Comparison of ENCODE assay signal across 13 cellular contexts in the genomic region with DNA sequence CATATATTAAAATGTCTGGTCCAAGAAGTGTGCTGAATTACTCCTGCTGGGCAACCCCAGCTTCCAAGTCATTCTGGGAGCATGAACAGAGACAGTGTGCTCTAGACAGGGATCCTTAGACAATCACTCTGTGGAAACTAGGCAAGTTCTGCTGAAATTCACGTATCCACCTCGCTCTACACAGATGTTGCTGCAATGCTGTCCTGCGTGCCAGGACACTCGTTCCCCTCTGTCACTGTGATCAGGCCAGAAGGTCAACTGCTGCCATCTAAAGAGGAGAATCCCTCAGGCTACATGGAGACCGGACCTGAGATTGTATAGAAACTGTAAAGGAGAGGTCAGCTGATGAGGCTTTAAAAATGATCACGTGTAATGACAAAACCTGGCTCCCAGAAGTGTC.
A peak's percentile ranks its signal among the peaks of the same experiment; 100 is the strongest.
DNase-seq lines count a peak whose midpoint lies in the region; ATAC-seq and TF ChIP-seq lines count a peak whose summit lies in the region.
"Had no signal": no experiment of that assay in that cellular context is flagged by ENCODE, and none has a peak within 500 bp of the region (broad histone marks: within the 10 kb centered on the region; RNA-seq: fewer than 3 reads in every experiment).

No MANE protein-coding gene starts in this region.

- H2BK5ac ChIP-seq in IMR-90 (ENCODE audit: low read depth, low read length, poor library complexity, severe bottlenecking): no peak overlapping the region

- no peak for TF ChIP-seq RAD21 in IMR-90 (IDR thresholded peaks at IDR 0.05; ENCODE audit: low read length)

- H4K8ac ChIP-seq in IMR-90 (ENCODE audit: low read depth in 2 of 2, low read length in 2 of 2): peak overlapping the region in 1 of 2 experiments; percentile 19; a peak in 1 of 4 replicates

- H3K9me3 Mint-ChIP-seq in endodermal cell: no peaks in the 10 kb centered on the region
- H3K9me3 Mint-ChIP-seq in nephron progenitor cell: no peaks in the 10 kb centered on the region
- H3K9me3 Mint-ChIP-seq in WTC11: no peaks in the 10 kb centered on the region

- H3K9me3 ChIP-seq in BLaER1 treated with 17β-estradiol and CSF1 and Interleukin-3, amounts not matched to agents 10 nM and 100 nM (replicated peaks in 1 of 11): peaks cover 0 to 16% (median 0%) of the 10 kb centered on the region in 11 experiments; a peak in 11 of 22 replicates
- H3K9me3 ChIP-seq in IMR-90 (ENCODE audit: control insufficient read depth, insufficient read depth, low read length): no peaks in the 10 kb centered on the region
- H3K9me3 ChIP-seq in endodermal cell (ENCODE audit: control insufficient read depth, low read length): no peaks in the 10 kb centered on the region
- H3K9me3 ChIP-seq in GM23248 (ENCODE audit: low read depth): no peaks in the 10 kb centered on the region
- H3K9me3 ChIP-seq: adrenal gland, tibial nerve had no signal

- peak overlapping the region; percentile 6; the same call in 1 of the 2 replicates for H2AK5ac ChIP-seq in IMR-90 (ENCODE audit: low read depth, low read length)

- no peaks in the 10 kb centered on the region for H3K9me2 ChIP-seq in GM23248 (ENCODE audit: insufficient read depth)

- H3K27me3 Mint-ChIP-seq in endodermal cell (ENCODE audit: insufficient read depth) (no peaks in the 10 kb centered on the region), nephron progenitor cell (ENCODE audit: low read depth, poor library complexity) (no peaks in the 10 kb centered on the region), WTC11 (ENCODE audit: low read depth) (no peaks in the 10 kb centered on the region)

- H2BK15ac ChIP-seq in IMR-90 (ENCODE audit: low read depth, low read length): no peak overlapping the region

- H3K9ac ChIP-seq in BLaER1 treated with 17β-estradiol and CSF1 and Interleukin-3, amounts not matched to agents 10 nM and 100 nM: peak overlapping the region in 2 of 11 experiments; percentile 39 to 89; a peak in 4 of 22 replicates
- H3K9ac ChIP-seq in IMR-90 (ENCODE audit: low read depth, low read length) (no peak overlapping the region), endodermal cell (ENCODE audit: extremely low read depth, low read length, poor library complexity, severe bottlenecking) (no peak overlapping the region), GM23248 (no peak overlapping the region)

- H4K91ac ChIP-seq in IMR-90 (ENCODE audit: insufficient read depth, low read depth, low read length): peak overlapping the region; percentile 8; the same call in 1 of the 2 replicates

- BruUV-seq in IMR-90 (replicated peaks; lab: Mats Ljungman, UMichigan): no TSS peak

- POLR2A ChIA-PET in IMR-90 (lab: Charles Lee; ENCODE audit: unreplicated experiment): no interaction called here
- POLR2A ChIA-PET in WTC11 (lab: Charles Lee): no interaction called here

- no peaks in the 10 kb centered on the region for H3K79me2 ChIP-seq in GM23248 (ENCODE audit: insufficient read depth)

- TF ChIP-seq POLR2A in IMR-90 (IDR thresholded peaks at IDR 0.05; ENCODE audit: low read depth, low read length): no peak

- peaks cover 32% of the 10 kb centered on the region for H3K9me1 ChIP-seq in IMR-90 (ENCODE audit: insufficient read depth, low read length)

- peak overlapping the region; percentile 74 for H3K14ac ChIP-seq in IMR-90 (replicated peaks; ENCODE audit: low read depth, low read length)

- H3K56ac ChIP-seq in IMR-90 (ENCODE audit: extremely low read depth, insufficient read depth, low read length): no peak overlapping the region

- H4K20me1 ChIP-seq in BLaER1 treated with 17β-estradiol and CSF1 and Interleukin-3, amounts not matched to agents 10 nM and 100 nM: peaks cover 0 to 54% (median 0%) of the 10 kb centered on the region in 11 experiments; a peak in 5 of 22 replicates
- H4K20me1 ChIP-seq in IMR-90 (ENCODE audit: insufficient read depth, low read length): 0 out of 2 replicates have a peak, but pooled peaks cover 5% of the 10 kb centered on the region
- no peaks in the 10 kb centered on the region for H4K20me1 ChIP-seq in GM23248 (ENCODE audit: insufficient read depth)

- H3K4me1 Mint-ChIP-seq in endodermal cell (peaks cover 6% of the 10 kb centered on the region), nephron progenitor cell (peaks cover 68% of the 10 kb centered on the region), WTC11 (peaks cover 20% of the 10 kb centered on the region)

- H3K79me1 ChIP-seq in IMR-90 (ENCODE audit: low read depth in 1 of 2, low read length in 2 of 2): peaks cover 3 to 21% of the 10 kb centered on the region in 2 experiments; a peak in 1 of 4 replicates

- peak overlapping the region in 3 of 11 experiments; percentile 81 to 91 (median 86); a peak in 5 of 22 replicates for H3K4me2 ChIP-seq in BLaER1 treated with 17β-estradiol and CSF1 and Interleukin-3, amounts not matched to agents 10 nM and 100 nM
- no peak overlapping the region for H3K4me2 ChIP-seq in IMR-90 (ENCODE audit: low read depth, low read length)
- H3K4me2 ChIP-seq in GM23248 (ENCODE audit: unreplicated experiment): no peak overlapping the region

- H3K27me3 ChIP-seq in BLaER1 treated with 17β-estradiol and CSF1 and Interleukin-3, amounts not matched to agents 10 nM and 100 nM: no peaks in the 10 kb centered on the region
- H3K27me3 ChIP-seq in IMR-90 (ENCODE audit: control insufficient read depth, insufficient read depth, low read length): no peaks in the 10 kb centered on the region
- H3K27me3 ChIP-seq in endodermal cell (ENCODE audit: control insufficient read depth, insufficient read depth, low read length, poor library complexity, severe bottlenecking): no peaks in the 10 kb centered on the region
- H3K27me3 ChIP-seq in GM23248 (replicated peaks; ENCODE audit: insufficient read depth): no peaks in the 10 kb centered on the region
- H3K27me3 ChIP-seq: adrenal gland, tibial nerve had no signal

- H2BK120ac ChIP-seq in IMR-90 (ENCODE audit: low read depth, low read length): no peak overlapping the region

- ATAC-seq in IMR-90 (ENCODE audit: low read depth) (no peak), WTC11 (no peak)

- 73% methylated on average over 3 of the region's 6 CpGs; no CpG with 5 or more reads in 1 of the 2 experiments for WGBS in IMR-90 (ENCODE audit: extremely low coverage in 2 of 2, insufficient read length in 1 of 2), 2 experiments
- WGBS in endodermal cell (ENCODE audit: insufficient coverage in 1 of 2, insufficient read length in 1 of 2), 2 experiments: 93 to 96% methylated on average over 6 of the region's 6 CpGs
- 95 to 96% methylated on average over 6 of the region's 6 CpGs for WGBS in GM23248 (ENCODE audit: low coverage in 1 of 2, low lambda C conversion rate in 2 of 2, missing lambda C conversion rate in 2 of 2), 2 experiments

- peak overlapping the region; percentile 73; the same call in 1 of the 2 replicates for H3K23ac ChIP-seq in IMR-90 (ENCODE audit: low read depth, low read length)

- H3K4me1 ChIP-seq in BLaER1 treated with 17β-estradiol and CSF1 and Interleukin-3, amounts not matched to agents 10 nM and 100 nM: peaks cover 55 to 100% (median 93%) of the 10 kb centered on the region in 10 experiments
- H3K4me1 ChIP-seq in IMR-90 (ENCODE audit: control insufficient read depth, insufficient read depth, low read length) (peaks cover 15% of the 10 kb centered on the region), endodermal cell (ENCODE audit: control insufficient read depth, insufficient read depth, low read length) (no peaks in the 10 kb centered on the region), GM23248 (ENCODE audit: insufficient read depth) (peaks cover 7% of the 10 kb centered on the region; the same call in 1 of the 2 replicates)

- H3K27ac ChIP-seq in BLaER1 treated with 17β-estradiol and CSF1 and Interleukin-3, amounts not matched to agents 10 nM and 100 nM: peak overlapping the region in 7 of 11 experiments; percentile 22 to 97 (median 38); a peak in 10 of 22 replicates
- H3K27ac ChIP-seq in IMR-90 (ENCODE audit: insufficient read depth, low read length) (no peak overlapping the region), endodermal cell (ENCODE audit: low read depth, low read length) (peak overlapping the region; percentile 91), GM23248 (no peak overlapping the region)
- H3K27ac ChIP-seq: SK-N-MC had no signal

- H2AK9ac ChIP-seq in IMR-90 (replicated peaks; ENCODE audit: low read depth, low read length, poor library complexity): peak overlapping the region; percentile 83

- CTCF ChIA-PET in IMR-90 (lab: Yijun Ruan, JAX) (interaction anchor here (0.6 to 0.8 kb wide), 2 partner anchors 16 to 469 kb away, joined by 3 to 7 read pairs; no protein-coding TSS in a partner anchor), WTC11 (lab: Charles Lee) (no interaction called here)

- dilution Hi-C loops in IMR-90 (cut with HindIII; ENCODE audit: low sequenced_read_pairs, unreplicated experiment): no loop called here

- H3K4me3 Mint-ChIP-seq in endodermal cell: no peak overlapping the region
- no peak overlapping the region for H3K4me3 Mint-ChIP-seq in nephron progenitor cell
- H3K4me3 Mint-ChIP-seq in WTC11: no peak overlapping the region

- H4K5ac ChIP-seq in IMR-90 (ENCODE audit: low read depth, low read length): no peak overlapping the region

- H3K36me3 Mint-ChIP-seq in endodermal cell (ENCODE audit: low read depth) (peaks cover 62% of the 10 kb centered on the region), nephron progenitor cell (ENCODE audit: low read depth) (peaks cover 23% of the 10 kb centered on the region), WTC11 (peaks cover 27% of the 10 kb centered on the region)

- peaks cover 71 to 100% (median 85%) of the 10 kb centered on the region in 11 experiments for H3K36me3 ChIP-seq in BLaER1 treated with 17β-estradiol and CSF1 and Interleukin-3, amounts not matched to agents 10 nM and 100 nM
- H3K36me3 ChIP-seq in IMR-90 (ENCODE audit: control insufficient read depth, insufficient read depth, low read length): peaks cover 39% of the 10 kb centered on the region
- peaks cover 28% of the 10 kb centered on the region for H3K36me3 ChIP-seq in endodermal cell (ENCODE audit: control insufficient read depth, insufficient read depth, low read length)
- H3K36me3 ChIP-seq in GM23248 (ENCODE audit: low read depth): no peaks in the 10 kb centered on the region

- DNase-seq in IMR-90 (no peak), endodermal cell (no peak), nephron progenitor cell (no peak), NCI-H526 treated with DMSO at 0.1 percent for 48 hours (lab: John Stamatoyannopoulos, UW) (no peak), WTC11 (ENCODE audit: low spot score) (no peak), GM23248 (no peak), DMS53 treated with DMSO at 0.1 percent for 48 hours (lab: John Stamatoyannopoulos, UW; ENCODE audit: unreplicated experiment) (no peak)
- DNase-seq: NCI-H1048; stimulated activated CD4-positive, alpha-beta T cell treated with anti-CD3 and anti-CD28 coated beads, Interleukin-15, amount 100 ng/mL, for 24 hours had no signal

- intact Hi-C loops in IMR-90 (cut with micrococcal nuclease): no loop called here

- H3F3A ChIP-seq in GM23248 (ENCODE audit: insufficient read depth): no peaks in the 10 kb centered on the region

- no peak overlapping the region for H3K18ac ChIP-seq in IMR-90 (ENCODE audit: low read depth, low read length)

- no peak overlapping the region for H2AFZ ChIP-seq in IMR-90 (replicated peaks; ENCODE audit: low read length, poor library complexity)
- no peak overlapping the region for H2AFZ ChIP-seq in GM23248

- in situ Hi-C loops in IMR-90 (cut with MboI; ENCODE audit: low sequenced_read_pairs) (no loop called here), GM23248 (cut with MboI) (no loop called here)

- no peak overlapping the region for H3K4me3 ChIP-seq in BLaER1 treated with 17β-estradiol and CSF1 and Interleukin-3, amounts not matched to agents 10 nM and 100 nM
- no peak overlapping the region for H3K4me3 ChIP-seq in IMR-90 (ENCODE audit: insufficient read depth, low read depth, low read length)
- H3K4me3 ChIP-seq in endodermal cell (ENCODE audit: low read length): no peak overlapping the region
- H3K4me3 ChIP-seq in GM23248: no peak overlapping the region
- H3K4me3 ChIP-seq: adrenal gland, SK-N-MC, tibial nerve had no signal

- no peak overlapping the region for H2BK20ac ChIP-seq in IMR-90 (ENCODE audit: low read depth, low read length)

- no peak overlapping the region for H3K27ac Mint-ChIP-seq in endodermal cell
- peak overlapping the region; percentile 95 for H3K27ac Mint-ChIP-seq in nephron progenitor cell
- no peak overlapping the region for H3K27ac Mint-ChIP-seq in WTC11

- peak overlapping the region; percentile 70; the same call in 1 of the 2 replicates for H3K4ac ChIP-seq in IMR-90 (ENCODE audit: low read depth, low read length)

- TF ChIP-seq CTCF in IMR-90 (conservative IDR thresholded peaks at IDR 0.05; ENCODE audit: low read depth, low read length) (no peak), endodermal cell (conservative IDR thresholded peaks at IDR 0.05) (no peak), nephron progenitor cell (IDR thresholded peaks at IDR 0.05) (no peak), WTC11 (IDR thresholded peaks at IDR 0.05) (no peak)

Comparison
In these comparisons a context has a peak if more than half of its experiments do, and no peak if none do; other contexts are left out.
1. H3K27ac ChIP-seq: peak in BLaER1 treated with 17β-estradiol and CSF1 and Interleukin-3, amounts not matched to agents 10 nM and 100 nM (7 of 11) and endodermal cell (single experiment); none in IMR-90 (single experiment) and GM23248 (single experiment).